In the genomic region with DNA sequence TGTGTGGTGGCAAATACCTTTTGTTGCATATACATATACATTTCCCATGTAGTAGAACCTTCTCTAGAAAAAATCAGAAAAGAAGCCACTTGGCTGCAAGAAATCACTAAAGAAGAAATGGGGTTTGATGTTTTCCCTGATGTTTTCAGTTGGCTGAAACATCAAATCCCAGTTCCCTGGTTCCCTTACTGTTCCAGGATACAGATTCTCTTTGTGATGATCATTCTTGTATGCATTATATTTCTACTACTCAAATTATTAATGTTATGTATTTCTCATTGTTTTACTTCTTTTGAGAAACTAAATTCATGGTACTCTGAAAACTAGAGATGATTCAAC, we compare ENCODE assay signal across 9 cellular contexts. TPM values are rescaled to one million over a fixed set of nuclear protein-coding genes. Genes with fewer than 3 reads are reported as not detected.
DNase-seq lines count a peak whose midpoint lies in the region; ATAC-seq, FAIRE-seq and TF ChIP-seq lines count a peak whose summit lies in the region.
"Had no signal": no experiment of that assay in that cellular context is flagged by ENCODE, and none has a peak within 500 bp of the region (broad histone marks: within the 10 kb centered on the region; RNA-seq: fewer than 3 reads in every experiment).

No MANE protein-coding gene starts in this region.

- H3K27ac Mint-ChIP-seq in astrocyte (ENCODE audit: unreplicated experiment): no peak overlapping the region
- H3K27ac Mint-ChIP-seq: activated CD4-positive, alpha-beta memory T cell treated with anti-CD3 and anti-CD28 coated beads, Interleukin-2, amount 10 ng/mL, durations not matched to agents 7 days and 5 days had no signal

- H3K4me3 ChIP-seq in cardiac muscle cell: peak overlapping the region; percentile 31
- H3K4me3 ChIP-seq in astrocyte (ENCODE audit: insufficient read depth, low read depth, low read length): peak overlapping the region; percentile 65
- peak overlapping the region in 3 of 4 donors; percentile 41 to 52 (median 44) for H3K4me3 ChIP-seq in upper lobe of left lung

- no peak for TF ChIP-seq POLR2A in upper lobe of left lung (IDR thresholded peaks at IDR 0.05)

- FAIRE-seq in astrocyte (lab: Jason Lieb, UNC) (no peak), urothelium cell line (lab: Jason Lieb, UNC) (no peak)

- no peak for ATAC-seq in Right ventricle myocardium superior (ENCODE audit: poor library complexity)
- no peak for ATAC-seq in upper lobe of left lung (ENCODE audit: low FRiP score in 2 of 2)

- H3K4me1 ChIP-seq in cardiac muscle cell (ENCODE audit: low read depth): peaks cover 17% of the 10 kb centered on the region
- H3K4me1 ChIP-seq in astrocyte (ENCODE audit: insufficient read depth, low read length): peaks cover 28% of the 10 kb centered on the region
- H3K4me1 ChIP-seq in upper lobe of left lung: peaks cover 10 to 16% (median 10%) of the 10 kb centered on the region in 4 donors

- DNase-seq in cardiac muscle cell (ENCODE audit: low read depth in 1 of 2, low spot score in 1 of 2) (no peak), Right ventricle myocardium superior (no peak), astrocyte (ENCODE audit: low read depth) (no peak), medulla oblongata (ENCODE audit: extremely low spot score) (peak; percentile 60), upper lobe of left lung (no peak), urothelium cell line (ENCODE audit: low spot score) (no peak), NCI-H345 treated with DMSO at 0.1 percent for 48 hours (lab: John Stamatoyannopoulos, UW; ENCODE audit: unreplicated experiment) (no peak), T-helper 1 cell (no peak)

- peak overlapping the region; percentile 98 for H3K9ac ChIP-seq in astrocyte (ENCODE audit: low read length)

- peaks cover 2% of the 10 kb centered on the region for H3K9me3 Mint-ChIP-seq in astrocyte (ENCODE audit: unreplicated experiment)

- H2AFZ ChIP-seq in astrocyte (ENCODE audit: low read depth, low read length): peak overlapping the region; percentile 82

- TF ChIP-seq EP300 in upper lobe of left lung (IDR thresholded peaks at IDR 0.05): no peak

- H3K36me3 ChIP-seq in cardiac muscle cell (no peaks in the 10 kb centered on the region), astrocyte (ENCODE audit: insufficient read depth, low read length) (no peaks in the 10 kb centered on the region), upper lobe of left lung (no peaks in the 10 kb centered on the region)

- H3K4me3 Mint-ChIP-seq in astrocyte (ENCODE audit: unreplicated experiment): no peak overlapping the region
- H3K4me3 Mint-ChIP-seq: activated CD4-positive, alpha-beta memory T cell treated with anti-CD3 and anti-CD28 coated beads, Interleukin-2, amount 10 ng/mL, durations not matched to agents 7 days and 5 days had no signal

- TF ChIP-seq CTCF in cardiac muscle cell (IDR thresholded peaks at IDR 0.05; ENCODE audit: low read depth, low read length) (no peak), astrocyte (IDR thresholded peaks at IDR 0.05; ENCODE audit: insufficient read depth, low read depth, low read length) (no peak), upper lobe of left lung (IDR thresholded peaks at IDR 0.05) (no peak)

- H3K36me3 Mint-ChIP-seq in astrocyte (ENCODE audit: low read depth, unreplicated experiment): no peaks in the 10 kb centered on the region

- no peaks in the 10 kb centered on the region for H3K27me3 ChIP-seq in cardiac muscle cell
- no peaks in the 10 kb centered on the region for H3K27me3 ChIP-seq in astrocyte (ENCODE audit: insufficient read depth, low read length)
- H3K27me3 ChIP-seq in upper lobe of left lung: no peaks in the 10 kb centered on the region

- intact Hi-C loops in Right ventricle myocardium superior (cut with DNase I): no loop called here

- H3K4me2 ChIP-seq in astrocyte (ENCODE audit: low read length): peak overlapping the region; percentile 91

- H3K27ac ChIP-seq in cardiac muscle cell (peak overlapping the region; percentile 100), astrocyte (ENCODE audit: low read depth, low read length) (peak overlapping the region; percentile 100), upper lobe of left lung (peak overlapping the region; percentile 94 to 99 (median 98))

- H3K9me3 ChIP-seq in cardiac muscle cell (ENCODE audit: low read depth) (no peaks in the 10 kb centered on the region), astrocyte (ENCODE audit: insufficient read depth, low read depth, low read length) (no peaks in the 10 kb centered on the region), upper lobe of left lung (peaks cover 0 to 12% (median 4%) of the 10 kb centered on the region in 4 donors)

- peaks cover 8% of the 10 kb centered on the region for H3K4me1 Mint-ChIP-seq in astrocyte (ENCODE audit: low read depth, unreplicated experiment)

- no peaks in the 10 kb centered on the region for H3K27me3 Mint-ChIP-seq in astrocyte (ENCODE audit: low read depth, unreplicated experiment)

- H3K79me2 ChIP-seq in astrocyte (ENCODE audit: insufficient read depth, low read length): no peaks in the 10 kb centered on the region

- no peaks in the 10 kb centered on the region for H4K20me1 ChIP-seq in astrocyte (ENCODE audit: insufficient read depth, low read length)

RNA-seq across cellular contexts. Expression of gene RNU1-2, which starts 7.6 kb away (rescaled TPM):
- total RNA-seq in cardiac muscle cell (under 0.01 TPM in 2 replicates), Right ventricle myocardium superior (9,391 TPM), astrocyte (1,356 and 1,553 TPM in 2 replicates), upper lobe of left lung (over 10,000 TPM in 1 of 6 donors, 1,000 to 10,000 TPM in 2, under 1 TPM in 3; under 0.01 to 14,413 (median 1,360) TPM)
- polyA plus RNA-seq in cardiac muscle cell: 3.8 TPM in 1 of 2 replicates, not detected in the other

RNA-seq across cellular contexts. Expression of gene CROCC, which starts 18.3 kb away (rescaled TPM):
- 17.9 and 30.3 TPM in 2 replicates for total RNA-seq in cardiac muscle cell
- polyA plus RNA-seq in cardiac muscle cell: 12.1 and 14.6 TPM in 2 replicates
- 6.9 TPM for total RNA-seq in Right ventricle myocardium superior
- 12.1 and 15.9 TPM in 2 replicates for total RNA-seq in astrocyte
- 100 to 1,000 TPM in 2 of 6 donors, 10 to 100 TPM in 4; 21.0 to 184 (median 48.9) TPM for total RNA-seq in upper lobe of left lung
